In the genomic region with DNA sequence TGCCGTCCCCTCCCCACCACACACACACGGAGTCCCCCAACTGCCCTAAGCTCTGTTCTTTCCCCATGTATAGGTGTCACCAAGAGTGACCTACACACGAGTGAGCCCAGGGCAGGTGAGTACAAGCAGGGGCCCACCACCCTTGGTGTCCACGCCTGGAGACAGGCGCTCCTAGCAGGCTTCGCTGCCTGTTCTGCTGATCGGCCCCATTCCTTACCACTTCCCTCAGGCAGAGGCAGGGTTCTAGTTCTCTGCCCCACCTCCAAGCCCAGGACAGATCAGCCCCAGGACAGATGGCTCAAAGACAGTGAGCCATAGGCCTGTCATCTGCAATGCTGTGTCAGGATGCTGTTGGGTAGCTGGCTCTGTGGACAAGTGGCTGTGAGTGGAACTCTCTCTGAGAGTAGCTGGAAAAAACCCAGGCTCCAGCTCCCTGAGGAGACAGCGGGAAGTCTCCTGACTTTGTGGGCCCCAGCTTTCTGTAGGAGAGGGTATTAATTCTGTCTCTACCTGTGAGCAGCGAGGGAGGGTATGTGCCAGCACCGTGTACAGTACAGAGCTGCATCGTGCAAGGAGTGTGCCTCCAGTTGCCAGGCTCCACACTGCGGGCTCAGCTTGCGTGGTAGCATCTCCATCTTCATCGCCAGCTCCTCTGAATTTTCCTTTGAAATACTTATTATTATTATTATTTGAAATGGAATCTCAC, we compare ENCODE assay signal across 8 cellular contexts. TPM values are rescaled to one million over a fixed set of nuclear protein-coding genes. Genes with fewer than 3 reads are reported as not detected.
DNase-seq lines count a peak whose midpoint lies in the region; ATAC-seq and TF ChIP-seq lines count a peak whose summit lies in the region.

No MANE protein-coding gene starts in this region.

- H3K36me3 ChIP-seq in iPS-20b (ENCODE audit: insufficient read depth, low read depth, low read length) (peaks cover 3% of the 10 kb centered on the region), stomach (peaks cover 3 to 21% (median 15%) of the 10 kb centered on the region in 4 donors)

- TF ChIP-seq CTCF in stomach (IDR thresholded peaks at IDR 0.05): no peak

- H3K9me3 ChIP-seq in iPS-20b (ENCODE audit: insufficient read depth, low read depth, low read length) (no peaks in the 10 kb centered on the region), stomach (no peaks in the 10 kb centered on the region)

- peaks cover 13% of the 10 kb centered on the region for H3K4me1 Mint-ChIP-seq in activated T-helper 1 cell treated with anti-CD3 and anti-CD28 coated beads, Interleukin-12 subunit alpha, Interleukin-12 subunit beta, Interleukin-2, Interleukin-4 antibody, amounts not matched to agents 30 ng/mL and 10 ng/mL and 1 ng/mL, durations not matched to agents 14 hours and 24 hours and 36 hours (ENCODE audit: low read depth)

- H3K4me1 ChIP-seq in iPS-20b (ENCODE audit: insufficient read depth, low read length) (peaks cover 13% of the 10 kb centered on the region; the same call in 1 of the 2 replicates), stomach (peaks cover 43 to 87% (median 78%) of the 10 kb centered on the region in 4 donors)

- H3K36me3 Mint-ChIP-seq in activated T-helper 1 cell treated with anti-CD3 and anti-CD28 coated beads, Interleukin-12 subunit alpha, Interleukin-12 subunit beta, Interleukin-2, Interleukin-4 antibody, amounts not matched to agents 30 ng/mL and 10 ng/mL and 1 ng/mL, durations not matched to agents 14 hours and 24 hours and 36 hours (ENCODE audit: low read depth): peaks cover 22% of the 10 kb centered on the region

- peak overlapping the region; percentile 79; the same call in 1 of the 2 replicates for H3K9ac ChIP-seq in iPS-20b (ENCODE audit: low read depth, low read length)

- intact Hi-C loops in activated T-helper 1 cell treated with anti-CD3 and anti-CD28 coated beads, Interleukin-12 subunit alpha, Interleukin-12 subunit beta, Interleukin-2, Interleukin-4 antibody, amounts not matched to agents 30 ng/mL and 10 ng/mL and 1 ng/mL, durations not matched to agents 14 hours and 24 hours and 36 hours (cut with micrococcal nuclease): loop anchor here (5.0 kb wide), 4 partner anchors 193 to 422 kb away; a partner anchor contains a TSS
- intact Hi-C loops in stomach (cut with DNase I; ENCODE audit: low total_unique reads): no loop called here

- 56 to 68% (median 65%) methylated on average over 14 of the region's 14 CpGs for WGBS in stomach, 5 donors

- no peak overlapping the region for H3K27ac ChIP-seq in iPS-20b (ENCODE audit: low read length)
- peak overlapping the region; percentile 87 to 94 (median 91) for H3K27ac ChIP-seq in stomach

- peak overlapping the region; percentile 76 for H3K27ac Mint-ChIP-seq in activated T-helper 1 cell treated with anti-CD3 and anti-CD28 coated beads, Interleukin-12 subunit alpha, Interleukin-12 subunit beta, Interleukin-2, Interleukin-4 antibody, amounts not matched to agents 30 ng/mL and 10 ng/mL and 1 ng/mL, durations not matched to agents 14 hours and 24 hours and 36 hours

- H3K27me3 ChIP-seq in iPS-20b (ENCODE audit: insufficient read depth, low read length): peaks cover 72% of the 10 kb centered on the region
- H3K27me3 ChIP-seq in stomach: no peaks in the 10 kb centered on the region

- no peak for TF ChIP-seq POLR2A in stomach (IDR thresholded peaks at IDR 0.05)

- peak; percentile 28 for DNase-seq in activated T-cell treated with anti-CD3 and anti-CD28 coated beads, Interleukin-2, amount 50 U/mL, for 1 hour
- no peak for DNase-seq in activated T-cell treated with anti-CD3 and anti-CD28 coated beads, Interleukin-2, amount 50 U/mL, for 48 hours
- no peak for DNase-seq in activated T-helper 1 cell treated with anti-CD3 and anti-CD28 coated beads, Interleukin-12 subunit alpha, Interleukin-12 subunit beta, Interleukin-2, Interleukin-4 antibody, amounts not matched to agents 30 ng/mL and 10 ng/mL and 1 ng/mL, durations not matched to agents 14 hours and 24 hours and 36 hours (ENCODE audit: low spot score)
- DNase-seq in stomach: no peak
- DNase-seq in NCI-H146 (lab: John Stamatoyannopoulos, UW): no peak

- peaks cover 1% of the 10 kb centered on the region for H3K27me3 Mint-ChIP-seq in activated T-helper 1 cell treated with anti-CD3 and anti-CD28 coated beads, Interleukin-12 subunit alpha, Interleukin-12 subunit beta, Interleukin-2, Interleukin-4 antibody, amounts not matched to agents 30 ng/mL and 10 ng/mL and 1 ng/mL, durations not matched to agents 14 hours and 24 hours and 36 hours (ENCODE audit: insufficient read depth)

- H3K4me3 Mint-ChIP-seq in activated T-helper 1 cell treated with anti-CD3 and anti-CD28 coated beads, Interleukin-12 subunit alpha, Interleukin-12 subunit beta, Interleukin-2, Interleukin-4 antibody, amounts not matched to agents 30 ng/mL and 10 ng/mL and 1 ng/mL, durations not matched to agents 14 hours and 24 hours and 36 hours: peak overlapping the region; percentile 84

- TF ChIP-seq EP300 in stomach (IDR thresholded peaks at IDR 0.05): no peak

- ATAC-seq in HG03097 (IDR thresholded peaks at IDR 0.05; ENCODE audit: low FRiP score, unreplicated experiment) (no peak), HG03039 (IDR thresholded peaks at IDR 0.05; ENCODE audit: unreplicated experiment) (no peak)

- H3K9me3 Mint-ChIP-seq in activated T-helper 1 cell treated with anti-CD3 and anti-CD28 coated beads, Interleukin-12 subunit alpha, Interleukin-12 subunit beta, Interleukin-2, Interleukin-4 antibody, amounts not matched to agents 30 ng/mL and 10 ng/mL and 1 ng/mL, durations not matched to agents 14 hours and 24 hours and 36 hours: no peaks in the 10 kb centered on the region

- peak overlapping the region; percentile 87 for H3K4me3 ChIP-seq in iPS-20b (ENCODE audit: low read length)
- H3K4me3 ChIP-seq in stomach: peak overlapping the region; percentile 47 to 89 (median 60)

RNA-seq across cellular contexts. Expression of a gene that starts 0.9 kb away (rescaled TPM):
- total RNA-seq in activated T-helper 1 cell treated with anti-CD3 and anti-CD28 coated beads, Interleukin-12 subunit alpha, Interleukin-12 subunit beta, Interleukin-2, Interleukin-4 antibody, amounts not matched to agents 30 ng/mL and 10 ng/mL and 1 ng/mL, durations not matched to agents 14 hours and 24 hours and 36 hours: 67.4 and 71.8 TPM in 2 replicates
- 100 to 1,000 TPM in 1 of 5 donors, 10 to 100 TPM in 4; 27.7 to 299 (median 79.5) TPM for total RNA-seq in stomach
- 10 to 100 TPM; 39.7 to 83.0 (median 46.0) TPM for polyA plus RNA-seq in stomach

RNA-seq across cellular contexts. Expression of a gene that starts 2.6 kb away (rescaled TPM):
- 18.5 and 19.5 TPM in 2 replicates for total RNA-seq in activated T-helper 1 cell treated with anti-CD3 and anti-CD28 coated beads, Interleukin-12 subunit alpha, Interleukin-12 subunit beta, Interleukin-2, Interleukin-4 antibody, amounts not matched to agents 30 ng/mL and 10 ng/mL and 1 ng/mL, durations not matched to agents 14 hours and 24 hours and 36 hours
- 10 to 100 TPM in 2 of 5 donors, 1 to 10 TPM in 2, under 1 TPM in 1; 0.58 to 17.4 (median 9.9) TPM for total RNA-seq in stomach
- 1 to 10 TPM; 3.1 to 5.0 (median 3.7) TPM for polyA plus RNA-seq in stomach

RNA-seq across cellular contexts. Expression of a gene that starts 20.1 kb away (rescaled TPM):
- total RNA-seq in activated T-helper 1 cell treated with anti-CD3 and anti-CD28 coated beads, Interleukin-12 subunit alpha, Interleukin-12 subunit beta, Interleukin-2, Interleukin-4 antibody, amounts not matched to agents 30 ng/mL and 10 ng/mL and 1 ng/mL, durations not matched to agents 14 hours and 24 hours and 36 hours: 81.0 and 87.5 TPM in 2 replicates
- total RNA-seq in stomach: 10 to 100 TPM; 23.7 to 67.2 (median 34.3) TPM
- polyA plus RNA-seq in stomach: 10 to 100 TPM; 17.7 to 26.4 (median 18.9) TPM

RNA-seq across cellular contexts. Expression of a gene that starts 23.5 kb away (rescaled TPM):
- total RNA-seq in activated T-helper 1 cell treated with anti-CD3 and anti-CD28 coated beads, Interleukin-12 subunit alpha, Interleukin-12 subunit beta, Interleukin-2, Interleukin-4 antibody, amounts not matched to agents 30 ng/mL and 10 ng/mL and 1 ng/mL, durations not matched to agents 14 hours and 24 hours and 36 hours: 45.8 and 46.2 TPM in 2 replicates
- 10 to 100 TPM in 1 of 5 donors, 1 to 10 TPM in 3, not detected in 1; 1.8 to 12.3 (median 5.6) TPM for total RNA-seq in stomach
- 1 to 10 TPM; 2.6 to 4.2 (median 2.9) TPM for polyA plus RNA-seq in stomach

RNA-seq across cellular contexts. Expression of a gene that starts 53.3 kb away (rescaled TPM):
- total RNA-seq in activated T-helper 1 cell treated with anti-CD3 and anti-CD28 coated beads, Interleukin-12 subunit alpha, Interleukin-12 subunit beta, Interleukin-2, Interleukin-4 antibody, amounts not matched to agents 30 ng/mL and 10 ng/mL and 1 ng/mL, durations not matched to agents 14 hours and 24 hours and 36 hours: 5.1 and 6.4 TPM in 2 replicates
- 10 to 100 TPM in 4 of 5 donors, 1 to 10 TPM in 1; 6.4 to 53.1 (median 20.6) TPM for total RNA-seq in stomach
- 10 to 100 TPM in 1 of 3 donors, 1 to 10 TPM in 2; 1.1 to 17.5 (median 1.4) TPM for polyA plus RNA-seq in stomach
